In genomic region chr4:121790976-121791375, GRCh38 we compare ENCODE assay signal across 16 cellular contexts. TPM values are rescaled to one million over a fixed set of nuclear protein-coding genes. Genes with fewer than 3 reads are reported as not detected.
"Had no signal": no experiment of that assay in that cellular context is flagged by ENCODE, and none has a peak within 500 bp of the region (broad histone marks: within the 10 kb centered on the region; RNA-seq: fewer than 3 reads in every experiment).

No MANE protein-coding gene starts in this region.

- H3K36me3 Mint-ChIP-seq: naive thymus-derived CD4-positive, alpha-beta T cell had no signal

- H3K9me3 ChIP-seq: ascending aorta, neutrophil, prostate gland, upper lobe of left lung had no signal

- H3K27ac ChIP-seq: ascending aorta, neutrophil, prostate gland, upper lobe of left lung had no signal

- H3K36me3 ChIP-seq: ascending aorta, neutrophil, prostate gland, upper lobe of left lung had no signal

- H3K4me3 Mint-ChIP-seq: activated CD4-positive, alpha-beta T cell treated with anti-CD3 and anti-CD28 coated beads, Interleukin-2, amount 10 ng/mL, durations not matched to agents 24 days and 14 days; activated naive CD8-positive, alpha-beta T cell treated with anti-CD3 and anti-CD28 coated beads, Interleukin-2, amount 50 U/mL, for 24 hours; activated T-helper 1 cell treated with anti-CD3 and anti-CD28 coated beads, Interleukin-12 subunit alpha, Interleukin-12 subunit beta, Interleukin-2, Interleukin-4 antibody, amounts not matched to agents 30 ng/mL and 10 ng/mL and 1 ng/mL, durations not matched to agents 14 hours and 24 hours and 36 hours; effector memory CD8-positive, alpha-beta T cell; naive thymus-derived CD4-positive, alpha-beta T cell had no signal

- H3K9me3 Mint-ChIP-seq: activated CD4-positive, alpha-beta T cell treated with anti-CD3 and anti-CD28 coated beads, Interleukin-2, amount 10 ng/mL, durations not matched to agents 24 days and 14 days; activated naive CD8-positive, alpha-beta T cell treated with anti-CD3 and anti-CD28 coated beads, Interleukin-2, amount 50 U/mL, for 24 hours; activated T-helper 1 cell treated with anti-CD3 and anti-CD28 coated beads, Interleukin-12 subunit alpha, Interleukin-12 subunit beta, Interleukin-2, Interleukin-4 antibody, amounts not matched to agents 30 ng/mL and 10 ng/mL and 1 ng/mL, durations not matched to agents 14 hours and 24 hours and 36 hours; effector memory CD8-positive, alpha-beta T cell; naive thymus-derived CD4-positive, alpha-beta T cell had no signal

- H3K27me3 ChIP-seq: ascending aorta, upper lobe of left lung had no signal

- DNase-seq: activated CD4-positive, alpha-beta T cell treated with anti-CD3 and anti-CD28 coated beads, Interleukin-2, amount 10 ng/mL, durations not matched to agents 24 days and 14 days; activated naive CD4-positive, alpha-beta T cell; activated naive CD8-positive, alpha-beta T cell treated with anti-CD3 and anti-CD28 coated beads, Interleukin-2, amount 50 U/mL, for 24 hours; caudate nucleus; cortex of kidney; effector memory CD8-positive, alpha-beta T cell; left cardiac atrium; naive thymus-derived CD4-positive, alpha-beta T cell; stimulated activated CD4-positive, alpha-beta T cell treated with anti-CD3 and anti-CD28 coated beads, Interleukin-2, amount 100 ng/mL, for 48 hours; stimulated activated naive CD4-positive, alpha-beta T cell treated with Interleukin-2 at 50 U/mL for 16 hours; upper lobe of left lung had no signal

- H3K4me3 ChIP-seq: ascending aorta, lung, prostate gland, upper lobe of left lung had no signal

- H3K4me1 ChIP-seq: ascending aorta, prostate gland had no signal

- H3K27ac Mint-ChIP-seq: activated CD4-positive, alpha-beta T cell treated with anti-CD3 and anti-CD28 coated beads, Interleukin-2, amount 10 ng/mL, durations not matched to agents 24 days and 14 days; activated naive CD8-positive, alpha-beta T cell treated with anti-CD3 and anti-CD28 coated beads, Interleukin-2, amount 50 U/mL, for 24 hours; activated T-helper 1 cell treated with anti-CD3 and anti-CD28 coated beads, Interleukin-12 subunit alpha, Interleukin-12 subunit beta, Interleukin-2, Interleukin-4 antibody, amounts not matched to agents 30 ng/mL and 10 ng/mL and 1 ng/mL, durations not matched to agents 14 hours and 24 hours and 36 hours; effector memory CD8-positive, alpha-beta T cell; naive thymus-derived CD4-positive, alpha-beta T cell had no signal

RNA-seq across cellular contexts. Expression of gene SMIM43, which starts 26.0 kb away (rescaled TPM):
- total RNA-seq: activated CD4-positive, alpha-beta T cell treated with anti-CD3 and anti-CD28 coated beads, Interleukin-2, amount 10 ng/mL, durations not matched to agents 24 days and 14 days; activated T-helper 1 cell treated with anti-CD3 and anti-CD28 coated beads, Interleukin-12 subunit alpha, Interleukin-12 subunit beta, Interleukin-2, Interleukin-4 antibody, amounts not matched to agents 30 ng/mL and 10 ng/mL and 1 ng/mL, durations not matched to agents 14 hours and 24 hours and 36 hours; ascending aorta; left cardiac atrium; naive thymus-derived CD4-positive, alpha-beta T cell; prostate gland; upper lobe of left lung had no signal
- polyA plus RNA-seq: naive thymus-derived CD4-positive, alpha-beta T cell had no signal

RNA-seq across cellular contexts. Expression of gene CCNA2, which starts 32.7 kb away (rescaled TPM):
- total RNA-seq: ascending aorta had no signal
